Comparison of ENCODE assay signal across 20 cellular contexts in the genomic region with DNA sequence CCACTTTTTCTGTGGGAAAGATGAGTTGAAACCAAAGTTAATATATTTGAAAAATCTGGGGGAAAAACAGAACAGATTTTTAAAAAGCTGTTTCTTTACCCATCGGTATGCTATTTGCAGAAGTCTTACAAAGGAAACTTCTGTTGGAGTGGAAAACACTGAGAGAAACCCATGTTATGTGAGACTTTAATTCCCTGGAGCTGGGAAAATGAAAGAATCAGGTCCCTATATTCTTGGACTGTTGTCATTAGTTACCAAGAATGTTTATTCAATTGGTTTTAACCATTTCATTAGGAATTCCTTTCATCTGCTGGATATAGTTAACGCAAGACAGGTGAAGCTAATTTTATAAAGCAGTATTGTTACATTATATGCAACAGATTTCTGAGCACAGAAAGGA.
"Had no signal": no experiment of that assay in that cellular context is flagged by ENCODE, and none has a peak within 500 bp of the region (broad histone marks: within the 10 kb centered on the region; RNA-seq: fewer than 3 reads in every experiment).

No MANE protein-coding gene starts in this region.

- H3K4me3 ChIP-seq: MG63 had no signal

- H3K36me3 ChIP-seq: MG63 had no signal

- DNase-seq: IMR-90, Karpas-422, KG1, MG63, NCI-H1092 treated with DMSO at 0.1 percent for 48 hours, NCI-H1436, NCI-H187, NCI-H2029, NCI-H2081 treated with DMSO at 0.1 percent for 48 hours, NCI-H2171, NCI-H226, NCI-H524, NCI-H526 treated with DMSO at 0.1 percent for 48 hours, NCI-H748 treated with DMSO at 0.1 percent for 48 hours, PC-3, SHP77, SW 1271, T-cell had no signal

- H3K27ac ChIP-seq: RWPE1 had no signal

- H3K27me3 ChIP-seq: MG63 had no signal

- H3K27ac Mint-ChIP-seq: T-cell had no signal

- ATAC-seq: Panc1, PC-3, T-cell had no signal

- H3K4me3 Mint-ChIP-seq: T-cell had no signal

- H3K4me1 Mint-ChIP-seq: T-cell had no signal

- H3K36me3 Mint-ChIP-seq: T-cell had no signal
